ENCODE assay signal across 8 cellular contexts in genomic region chr15:77420610-77421369, GRCh38. TPM values are rescaled to one million over a fixed set of nuclear protein-coding genes. Genes with fewer than 3 reads are reported as not detected.
A peak's percentile ranks its signal among the peaks of the same experiment; 100 is the strongest.
DNase-seq lines count a peak whose midpoint lies in the region; ATAC-seq and TF ChIP-seq lines count a peak whose summit lies in the region.

HMG20A (plus strand) TSS chr15:77420888; CDS start chr15:77458408, 37,520 bp downstream.

- H3K4me3 Mint-ChIP-seq in activated T-helper 17 cell treated with anti-CD3 and anti-CD28 coated beads, Interleukin-2, amount 50 U/mL, for 72 hours, result peak within 1 kb of the TSS; percentile 99
- H3K4me3 Mint-ChIP-seq in natural killer cell treated with Interleukin-12 subunit alpha and Interleukin-12 subunit beta and Interleukin-15 and Interleukin-18, amount 100 ng/mL, for 72 hours, result peak within 1 kb of the TSS; percentile 98
- peak within 1 kb of the TSS; percentile 97 to 100 for H3K4me3 Mint-ChIP-seq in stimulated activated naive CD8-positive, alpha-beta T cell treated with anti-CD3 and anti-CD28 coated beads, Interleukin-15, amount 100 ng/mL, for 72 hours

- H3K27ac Mint-ChIP-seq in activated T-helper 17 cell treated with anti-CD3 and anti-CD28 coated beads, Interleukin-2, amount 50 U/mL, for 72 hours, result peak within 1 kb of the TSS; percentile 97
- peak within 1 kb of the TSS; percentile 96 to 99 for H3K27ac Mint-ChIP-seq in natural killer cell treated with Interleukin-12 subunit alpha and Interleukin-12 subunit beta and Interleukin-15 and Interleukin-18, amount 100 ng/mL, for 72 hours
- H3K27ac Mint-ChIP-seq in stimulated activated naive CD8-positive, alpha-beta T cell treated with anti-CD3 and anti-CD28 coated beads, Interleukin-15, amount 100 ng/mL, for 72 hours, result peak within 1 kb of the TSS; percentile 99 to 100

- POLR2A ChIA-PET in RWPE1 (lab: Yijun Ruan, JAX; ENCODE audit: low non-redundant PET), result no interaction called here

- peak; percentile 5 for DNase-seq in DMS153 treated with DMSO at 0.1 percent for 48 hours (lab: John Stamatoyannopoulos, UW; ENCODE audit: unreplicated experiment)
- DNase-seq in KG1 (lab: John Stamatoyannopoulos, UW), result peak; percentile 82
- DNase-seq in RWPE1 (ENCODE audit: low spot score), result peak; percentile 82
- DNase-seq in fibroblast of peridontal ligament (ENCODE audit: extremely low read depth), result peak; percentile 92
- DNase-seq in natural killer cell treated with Interleukin-12 subunit alpha and Interleukin-12 subunit beta and Interleukin-15 and Interleukin-18, amount 100 ng/mL, for 72 hours (ENCODE audit: low spot score), result peak; percentile 72
- peak; percentile 56 to 69 for DNase-seq in stimulated activated naive CD8-positive, alpha-beta T cell treated with anti-CD3 and anti-CD28 coated beads, Interleukin-15, amount 100 ng/mL, for 72 hours

- no peak for TF ChIP-seq CTCF in RWPE1 (conservative IDR thresholded peaks at IDR 0.05; ENCODE audit: low read depth)

- H3K27ac ChIP-seq in RWPE1, result peak within 1 kb of the TSS; percentile 91

- H3K27me3 Mint-ChIP-seq in activated T-helper 17 cell treated with anti-CD3 and anti-CD28 coated beads, Interleukin-2, amount 50 U/mL, for 72 hours, result no peaks in the 10 kb centered on the region
- H3K27me3 Mint-ChIP-seq in natural killer cell treated with Interleukin-12 subunit alpha and Interleukin-12 subunit beta and Interleukin-15 and Interleukin-18, amount 100 ng/mL, for 72 hours, result no peaks in the 10 kb centered on the region
- H3K27me3 Mint-ChIP-seq in stimulated activated naive CD8-positive, alpha-beta T cell treated with anti-CD3 and anti-CD28 coated beads, Interleukin-15, amount 100 ng/mL, for 72 hours, result no peaks in the 10 kb centered on the region

- peaks cover 14% of the 10 kb centered on the region for H3K4me1 Mint-ChIP-seq in activated T-helper 17 cell treated with anti-CD3 and anti-CD28 coated beads, Interleukin-2, amount 50 U/mL, for 72 hours
- H3K4me1 Mint-ChIP-seq in natural killer cell treated with Interleukin-12 subunit alpha and Interleukin-12 subunit beta and Interleukin-15 and Interleukin-18, amount 100 ng/mL, for 72 hours (ENCODE audit: low read depth in 2 of 2), result peaks cover 25 to 52% of the 10 kb centered on the region in 2 donors
- H3K4me1 Mint-ChIP-seq in stimulated activated naive CD8-positive, alpha-beta T cell treated with anti-CD3 and anti-CD28 coated beads, Interleukin-15, amount 100 ng/mL, for 72 hours, result peaks cover 52% of the 10 kb centered on the region

- ATAC-seq in GM21717 (IDR thresholded peaks at IDR 0.05; ENCODE audit: unreplicated experiment), result peak; percentile 39
- ATAC-seq in activated T-helper 17 cell treated with anti-CD3 and anti-CD28 coated beads, Interleukin-2, amount 50 U/mL, for 72 hours (replicated peaks), result peak; percentile 64
- peak; percentile 45 to 61 for ATAC-seq in natural killer cell treated with Interleukin-12 subunit alpha and Interleukin-12 subunit beta and Interleukin-15 and Interleukin-18, amount 100 ng/mL, for 72 hours
- peak; percentile 62 for ATAC-seq in stimulated activated naive CD8-positive, alpha-beta T cell treated with anti-CD3 and anti-CD28 coated beads, Interleukin-15, amount 100 ng/mL, for 72 hours

- no peaks in the 10 kb centered on the region for H3K9me3 Mint-ChIP-seq in activated T-helper 17 cell treated with anti-CD3 and anti-CD28 coated beads, Interleukin-2, amount 50 U/mL, for 72 hours
- H3K9me3 Mint-ChIP-seq in natural killer cell treated with Interleukin-12 subunit alpha and Interleukin-12 subunit beta and Interleukin-15 and Interleukin-18, amount 100 ng/mL, for 72 hours, result no peaks in the 10 kb centered on the region
- no peaks in the 10 kb centered on the region for H3K9me3 Mint-ChIP-seq in stimulated activated naive CD8-positive, alpha-beta T cell treated with anti-CD3 and anti-CD28 coated beads, Interleukin-15, amount 100 ng/mL, for 72 hours

- peaks cover 5% of the 10 kb centered on the region for H3K36me3 Mint-ChIP-seq in activated T-helper 17 cell treated with anti-CD3 and anti-CD28 coated beads, Interleukin-2, amount 50 U/mL, for 72 hours (ENCODE audit: low read depth)
- peaks cover 9% of the 10 kb centered on the region for H3K36me3 Mint-ChIP-seq in natural killer cell treated with Interleukin-12 subunit alpha and Interleukin-12 subunit beta and Interleukin-15 and Interleukin-18, amount 100 ng/mL, for 72 hours

- CTCF ChIA-PET in RWPE1 (lab: Yijun Ruan, JAX), result interaction anchor here (0.6 to 2.1 kb wide), 5 partner anchors 81 to 1415 kb away, joined by 3 to 10 read pairs (median 3); no protein-coding TSS in a partner anchor

RNA-seq across cellular contexts. Expression of gene HMG20A, which starts in this region (rescaled TPM):
- total RNA-seq in activated T-helper 17 cell treated with anti-CD3 and anti-CD28 coated beads, Interleukin-2, amount 50 U/mL, for 72 hours, result 10 to 100 TPM; 30.4 to 31.2 TPM
- total RNA-seq in natural killer cell treated with Interleukin-12 subunit alpha and Interleukin-12 subunit beta and Interleukin-15 and Interleukin-18, amount 100 ng/mL, for 72 hours, result 10 to 100 TPM; 35.0 to 46.5 TPM

Comparison
In these comparisons a context has a peak if more than half of its experiments do, and no peak if none do; other contexts are left out.
1. Peak in every context shown above with its lines: DNase-seq, ATAC-seq and H3K27ac ChIP-seq.
2. DNase-seq: peak in every context shown above with its lines; median percentile 92 in fibroblast of peridontal ligament; 82 in KG1; 82 in RWPE1; 72 in natural killer cell treated with Interleukin-12 subunit alpha and Interleukin-12 subunit beta and Interleukin-15 and Interleukin-18, amount 100 ng/mL, for 72 hours; 62 in stimulated activated naive CD8-positive, alpha-beta T cell treated with anti-CD3 and anti-CD28 coated beads, Interleukin-15, amount 100 ng/mL, for 72 hours; 5 in DMS153 treated with DMSO at 0.1 percent for 48 hours.